Comparison of ENCODE assay signal across 35 cellular contexts in the genomic region with DNA sequence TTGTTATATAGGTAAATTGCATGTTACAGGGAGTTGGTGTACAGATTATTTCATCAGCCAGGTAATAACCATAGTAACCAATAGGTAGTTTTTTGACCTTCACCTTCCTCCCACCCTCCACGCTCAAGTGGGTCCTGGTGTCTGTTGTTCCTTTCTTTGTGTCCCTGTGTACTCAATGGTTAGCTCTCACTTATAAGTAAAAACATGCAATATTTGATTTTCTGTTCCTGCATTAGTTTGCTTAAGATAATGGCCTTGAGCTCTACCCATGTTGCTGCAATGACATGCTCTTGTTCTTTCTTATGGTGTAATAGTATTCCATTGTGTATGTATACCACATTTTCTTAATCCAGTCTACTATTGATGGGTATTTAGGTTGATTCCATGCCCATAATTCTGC.
"Had no signal": no experiment of that assay in that cellular context is flagged by ENCODE, and none has a peak within 500 bp of the region (broad histone marks: within the 10 kb centered on the region; RNA-seq: fewer than 3 reads in every experiment).

No MANE protein-coding gene starts in this region.

- H3K4me3 ChIP-seq: ascending aorta, breast epithelium had no signal

- DNase-seq: activated CD4-positive, alpha-beta memory T cell treated with anti-CD3 and anti-CD28 coated beads, Interleukin-2, amount 10 ng/mL, durations not matched to agents 7 days and 5 days; activated CD4-positive, alpha-beta T cell treated with anti-CD3 and anti-CD28 coated beads for 1 hour; activated CD4-positive, alpha-beta T cell treated with anti-CD3 and anti-CD28 coated beads for 36 hours; activated CD4-positive, alpha-beta T cell treated with anti-CD3 and anti-CD28 coated beads for 48 hours; activated CD4-positive, alpha-beta T cell treated with anti-CD3 and anti-CD28 coated beads, Interleukin-2, amount 10 ng/mL, durations not matched to agents 7 days and 5 days; activated CD4-positive, alpha-beta T cell treated with anti-CD3 and anti-CD28 coated beads, Interleukin-2, amount 50 U/mL, for 48 hours; activated CD4-positive, CD25-positive, alpha-beta regulatory T cell; activated CD8-positive, alpha-beta memory T cell treated with anti-CD3 and anti-CD28 coated beads for 24 hours; activated CD8-positive, alpha-beta memory T cell treated with anti-CD3 and anti-CD28 coated beads, Interleukin-2, amount 10 ng/mL, durations not matched to agents 7 days and 5 days; activated CD8-positive, alpha-beta memory T cell treated with anti-CD3 and anti-CD28 coated beads, Interleukin-2, amount 50 U/mL, for 48 hours; activated CD8-positive, alpha-beta T cell treated with anti-CD3 and anti-CD28 coated beads, Interleukin-2, amount 10 ng/mL, durations not matched to agents 7 days and 5 days; activated effector memory CD4-positive, alpha-beta T cell treated with Interleukin-2 at 50 U/mL for 16 hours; activated gamma-delta T cell; activated naive CD4-positive, alpha-beta T cell treated with anti-CD3 and anti-CD28 coated beads, Interleukin-2, amount 10 ng/mL, durations not matched to agents 7 days and 5 days; activated naive CD4-positive, alpha-beta T cell treated with Interleukin-2 at 50 U/mL for 16 hours; activated naive CD8-positive, alpha-beta T cell treated with anti-CD3 and anti-CD28 coated beads, Interleukin-2, amount 10 ng/mL, durations not matched to agents 7 days and 5 days; activated naive CD8-positive, alpha-beta T cell treated with anti-CD3 and anti-CD28 coated beads, Interleukin-2, amount 50 U/mL, for 24 hours; activated T-cell treated with anti-CD3 and anti-CD28 coated beads, Interleukin-2, amount 50 U/mL, for 24 hours; activated T-cell treated with anti-CD3 and anti-CD28 coated beads, Interleukin-2, amount 50 U/mL, for 48 hours; amygdala; anterior cingulate cortex; central memory CD4-positive, alpha-beta T cell; T-helper 2 cell; T-helper 9 cell had no signal

- H3K4me1 Mint-ChIP-seq: activated CD4-positive, alpha-beta memory T cell treated with anti-CD3 and anti-CD28 coated beads, Interleukin-2, amount 10 ng/mL, durations not matched to agents 7 days and 5 days; activated CD4-positive, alpha-beta T cell treated with anti-CD3 and anti-CD28 coated beads, Interleukin-2, amount 10 ng/mL, durations not matched to agents 7 days and 5 days; activated CD8-positive, alpha-beta memory T cell treated with anti-CD3 and anti-CD28 coated beads, Interleukin-2, amount 10 ng/mL, durations not matched to agents 7 days and 5 days; activated naive CD4-positive, alpha-beta T cell treated with anti-CD3 and anti-CD28 coated beads, Interleukin-2, amount 10 ng/mL, durations not matched to agents 7 days and 5 days; activated naive CD8-positive, alpha-beta T cell treated with anti-CD3 and anti-CD28 coated beads, Interleukin-2, amount 10 ng/mL, durations not matched to agents 7 days and 5 days; activated naive CD8-positive, alpha-beta T cell treated with anti-CD3 and anti-CD28 coated beads, Interleukin-2, amount 50 U/mL, for 24 hours; brain had no signal

- H3K27me3 Mint-ChIP-seq: activated CD4-positive, alpha-beta memory T cell treated with anti-CD3 and anti-CD28 coated beads, Interleukin-2, amount 10 ng/mL, durations not matched to agents 7 days and 5 days; activated CD4-positive, alpha-beta T cell treated with anti-CD3 and anti-CD28 coated beads for 36 hours; activated CD4-positive, alpha-beta T cell treated with anti-CD3 and anti-CD28 coated beads, Interleukin-2, amount 10 ng/mL, durations not matched to agents 7 days and 5 days; activated CD8-positive, alpha-beta memory T cell treated with anti-CD3 and anti-CD28 coated beads, Interleukin-2, amount 10 ng/mL, durations not matched to agents 7 days and 5 days; activated naive CD4-positive, alpha-beta T cell treated with anti-CD3 and anti-CD28 coated beads, Interleukin-2, amount 10 ng/mL, durations not matched to agents 7 days and 5 days; activated naive CD4-positive, alpha-beta T cell treated with anti-CD3 and anti-CD28 coated beads, Interleukin-2, amount 50 U/mL, for 24 hours; activated naive CD8-positive, alpha-beta T cell; activated naive CD8-positive, alpha-beta T cell treated with anti-CD3 and anti-CD28 coated beads, Interleukin-2, amount 10 ng/mL, durations not matched to agents 7 days and 5 days; activated naive CD8-positive, alpha-beta T cell treated with anti-CD3 and anti-CD28 coated beads, Interleukin-2, amount 50 U/mL, for 24 hours; activated T-cell treated with anti-CD3 and anti-CD28 coated beads, Interleukin-2, amount 50 U/mL, for 24 hours; brain had no signal

- H3K27ac Mint-ChIP-seq: activated CD4-positive, alpha-beta memory T cell treated with anti-CD3 and anti-CD28 coated beads, Interleukin-2, amount 10 ng/mL, durations not matched to agents 7 days and 5 days; activated CD4-positive, alpha-beta T cell treated with anti-CD3 and anti-CD28 coated beads for 36 hours; activated CD4-positive, alpha-beta T cell treated with anti-CD3 and anti-CD28 coated beads, Interleukin-2, amount 10 ng/mL, durations not matched to agents 7 days and 5 days; activated CD8-positive, alpha-beta memory T cell treated with anti-CD3 and anti-CD28 coated beads, Interleukin-2, amount 10 ng/mL, durations not matched to agents 7 days and 5 days; activated CD8-positive, alpha-beta T cell treated with anti-CD3 and anti-CD28 coated beads, Interleukin-2, amount 10 ng/mL, durations not matched to agents 7 days and 5 days; activated naive CD4-positive, alpha-beta T cell treated with anti-CD3 and anti-CD28 coated beads, Interleukin-2, amount 10 ng/mL, durations not matched to agents 7 days and 5 days; activated naive CD4-positive, alpha-beta T cell treated with anti-CD3 and anti-CD28 coated beads, Interleukin-2, amount 50 U/mL, for 24 hours; activated naive CD8-positive, alpha-beta T cell; activated naive CD8-positive, alpha-beta T cell treated with anti-CD3 and anti-CD28 coated beads, Interleukin-2, amount 10 ng/mL, durations not matched to agents 7 days and 5 days; activated naive CD8-positive, alpha-beta T cell treated with anti-CD3 and anti-CD28 coated beads, Interleukin-2, amount 50 U/mL, for 24 hours; activated T-cell treated with anti-CD3 and anti-CD28 coated beads, Interleukin-2, amount 50 U/mL, for 24 hours; activated T-helper 2 cell treated with anti-CD3 and anti-CD28 coated beads, Interferon-gamma antibody, Interleukin-2, Interleukin-4, amounts not matched to agents 10 μg/mL and 5 μg/mL and 100 μg/mL, durations not matched to agents 14 hours and 24 hours and 36 hours; brain; T-helper 1 cell treated with Interleukin-12 subunit alpha and Interleukin-12 subunit beta and Interleukin-4 antibody, amounts not matched to agents 30 μg/mL and 1 μg/mL, for 36 hours; T-helper 2 cell treated with Interferon-gamma antibody and Interleukin-4, amounts not matched to agents 5 μg/mL and 100 μg/mL, for 36 hours had no signal

- ATAC-seq: activated CD4-positive, alpha-beta T cell treated with anti-CD3 and anti-CD28 coated beads for 36 hours; activated CD4-positive, CD25-positive, alpha-beta regulatory T cell treated with anti-CD3 and anti-CD28 coated beads, Interleukin-2, amount 50 U/mL, for 24 hours; activated CD8-positive, alpha-beta memory T cell treated with anti-CD3 and anti-CD28 coated beads, Interleukin-2, amount 10 ng/mL, durations not matched to agents 7 days and 5 days; activated CD8-positive, alpha-beta T cell treated with anti-CD3 and anti-CD28 coated beads, Interleukin-2, amount 10 ng/mL, durations not matched to agents 7 days and 5 days; activated naive CD8-positive, alpha-beta T cell treated with anti-CD3 and anti-CD28 coated beads, Interleukin-2, amount 50 U/mL, for 24 hours had no signal

- H3K27me3 ChIP-seq: ascending aorta, breast epithelium had no signal

- H3K36me3 ChIP-seq: ascending aorta, breast epithelium had no signal

- H3K27ac ChIP-seq: ascending aorta, breast epithelium, VCaP had no signal

- H3K4me1 ChIP-seq: ascending aorta, breast epithelium had no signal

- H3K4me3 Mint-ChIP-seq: activated CD4-positive, alpha-beta memory T cell treated with anti-CD3 and anti-CD28 coated beads, Interleukin-2, amount 10 ng/mL, durations not matched to agents 7 days and 5 days; activated CD4-positive, alpha-beta T cell treated with anti-CD3 and anti-CD28 coated beads for 36 hours; activated CD4-positive, alpha-beta T cell treated with anti-CD3 and anti-CD28 coated beads, Interleukin-2, amount 10 ng/mL, durations not matched to agents 7 days and 5 days; activated CD8-positive, alpha-beta memory T cell treated with anti-CD3 and anti-CD28 coated beads, Interleukin-2, amount 10 ng/mL, durations not matched to agents 7 days and 5 days; activated CD8-positive, alpha-beta T cell treated with anti-CD3 and anti-CD28 coated beads, Interleukin-2, amount 10 ng/mL, durations not matched to agents 7 days and 5 days; activated naive CD4-positive, alpha-beta T cell treated with anti-CD3 and anti-CD28 coated beads, Interleukin-2, amount 10 ng/mL, durations not matched to agents 7 days and 5 days; activated naive CD4-positive, alpha-beta T cell treated with anti-CD3 and anti-CD28 coated beads, Interleukin-2, amount 50 U/mL, for 24 hours; activated naive CD8-positive, alpha-beta T cell; activated naive CD8-positive, alpha-beta T cell treated with anti-CD3 and anti-CD28 coated beads, Interleukin-2, amount 10 ng/mL, durations not matched to agents 7 days and 5 days; activated naive CD8-positive, alpha-beta T cell treated with anti-CD3 and anti-CD28 coated beads, Interleukin-2, amount 50 U/mL, for 24 hours; activated T-cell treated with anti-CD3 and anti-CD28 coated beads, Interleukin-2, amount 50 U/mL, for 24 hours; brain; T-helper 1 cell treated with Interleukin-12 subunit alpha and Interleukin-12 subunit beta and Interleukin-4 antibody, amounts not matched to agents 30 μg/mL and 1 μg/mL, for 36 hours; T-helper 2 cell treated with Interferon-gamma antibody and Interleukin-4, amounts not matched to agents 5 μg/mL and 100 μg/mL, for 36 hours had no signal

- FAIRE-seq: TTC549 had no signal
